9 cellular contexts compared by ENCODE assay signal in the genomic region with DNA sequence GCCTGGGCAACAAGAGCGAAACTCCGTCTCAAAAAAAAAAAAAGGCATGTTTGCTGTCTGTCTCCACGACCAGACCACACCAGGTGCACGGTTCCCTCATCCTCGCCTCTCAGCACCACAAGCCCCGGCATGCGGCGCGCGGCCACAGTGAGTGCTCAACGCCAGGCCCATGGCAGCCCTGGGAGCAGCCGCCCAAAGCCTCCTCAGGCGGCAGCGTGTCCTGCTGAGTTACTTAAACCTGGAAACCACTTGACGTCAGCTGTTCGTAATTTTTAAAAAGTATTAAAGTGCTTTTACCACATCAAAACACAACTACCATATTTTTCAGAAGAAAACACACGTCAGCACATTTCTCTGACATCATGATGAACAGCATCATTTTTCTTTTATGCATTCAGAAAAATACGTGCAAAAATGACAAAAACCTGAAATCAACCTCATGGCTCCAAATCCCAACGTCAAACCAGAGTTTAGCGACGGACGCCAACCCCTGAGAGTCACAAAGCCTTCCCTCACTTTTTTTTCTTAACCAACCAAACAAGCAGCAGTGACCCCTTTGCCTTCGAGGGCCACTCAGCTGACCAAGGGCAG. TPM values are rescaled to one million over a fixed set of nuclear protein-coding genes. Genes with fewer than 3 reads are reported as not detected.
DNase-seq lines count a peak whose midpoint lies in the region; ATAC-seq, FAIRE-seq and TF ChIP-seq lines count a peak whose summit lies in the region.
"Had no signal": no experiment of that assay in that cellular context is flagged by ENCODE, and none has a peak within 500 bp of the region (broad histone marks: within the 10 kb centered on the region; RNA-seq: fewer than 3 reads in every experiment).

No MANE protein-coding gene starts in this region.

- no peak for TF ChIP-seq CTCF in bronchial epithelial cell (IDR thresholded peaks at IDR 0.05; ENCODE audit: insufficient read depth, low read length, severe bottlenecking)
- TF ChIP-seq CTCF in neural crest cell (conservative IDR thresholded peaks at IDR 0.05), result no peak

- DNase-seq in COLO668 (lab: John Stamatoyannopoulos, UW; ENCODE audit: unreplicated experiment) (peak; percentile 19), NCI-H2107 (lab: John Stamatoyannopoulos, UW) (peak; percentile 56), bronchial epithelial cell (ENCODE audit: low read depth) (peak; percentile 84), neural crest cell (ENCODE audit: low read depth, low spot score) (no peak), HT-29 (ENCODE audit: low spot score) (no peak), NCI-H69 (lab: John Stamatoyannopoulos, UW) (no peak)

- H3K36me3 Mint-ChIP-seq in neural crest cell (ENCODE audit: low read depth), result no peaks in the 10 kb centered on the region

- peak overlapping the region; percentile 22 for H3K4me3 ChIP-seq in bronchial epithelial cell (ENCODE audit: low read depth, low read length)
- H3K4me3 ChIP-seq: lung had no signal

- no peak for FAIRE-seq in bronchial epithelial cell (lab: Jason Lieb, UNC)

- H3K9me3 Mint-ChIP-seq in neural crest cell, result no peaks in the 10 kb centered on the region

- H3K27me3 Mint-ChIP-seq in neural crest cell (ENCODE audit: low read depth), result no peaks in the 10 kb centered on the region

- peaks cover 11% of the 10 kb centered on the region for H3K36me3 ChIP-seq in bronchial epithelial cell (ENCODE audit: control insufficient read depth, insufficient read depth, low read length)

- ATAC-seq in HG03354 (IDR thresholded peaks at IDR 0.05; ENCODE audit: poor library complexity, severe bottlenecking, unreplicated experiment) (no peak), HG02884 (IDR thresholded peaks at IDR 0.05; ENCODE audit: unreplicated experiment) (no peak)

- H3K27me3 ChIP-seq in bronchial epithelial cell (ENCODE audit: control insufficient read depth, insufficient read depth, low read length), result no peaks in the 10 kb centered on the region

- H3K4me3 Mint-ChIP-seq in neural crest cell, result peak overlapping the region; percentile 92

- no peak overlapping the region for H3K27ac Mint-ChIP-seq in neural crest cell (ENCODE audit: unreplicated experiment)

- peaks cover 39% of the 10 kb centered on the region for H3K4me1 Mint-ChIP-seq in neural crest cell

RNA-seq across cellular contexts. Expression of a gene that starts 2.1 kb away (rescaled TPM):
- total RNA-seq in bronchial epithelial cell, result 23.4 and 26.9 TPM in 2 replicates
- 60.9 and 67.0 TPM in 2 replicates for total RNA-seq in neural crest cell
- total RNA-seq in HT-29 (2014; rRNA removed; shearing (Covaris generic)), result 77.8 and 139 TPM in 2 replicates

RNA-seq across cellular contexts. Expression of a gene that starts 2.7 kb away (rescaled TPM):
- total RNA-seq in bronchial epithelial cell (9.0 and 28.8 TPM in 2 replicates), neural crest cell (19.9 and 26.8 TPM in 2 replicates)
- total RNA-seq in HT-29 (2014; rRNA removed; shearing (Covaris generic)), result 73.6 and 76.8 TPM in 2 replicates

RNA-seq across cellular contexts. Expression of a gene that starts 13.1 kb away (rescaled TPM):
- total RNA-seq in bronchial epithelial cell, result 105 and 169 TPM in 2 replicates
- 2.6 and 3.9 TPM in 2 replicates for total RNA-seq in neural crest cell
- total RNA-seq in HT-29 (2014; rRNA removed; shearing (Covaris generic)), result 473 and 503 TPM in 2 replicates

RNA-seq across cellular contexts. Expression of a gene that starts 54.3 kb away (rescaled TPM):
- total RNA-seq in bronchial epithelial cell (251 and 253 TPM in 2 replicates), neural crest cell (154 and 163 TPM in 2 replicates)
- total RNA-seq in HT-29 (2014; rRNA removed; shearing (Covaris generic)), result 669 and 686 TPM in 2 replicates

RNA-seq across cellular contexts. Expression of a gene that starts 55.9 kb away (rescaled TPM):
- total RNA-seq in bronchial epithelial cell (0.13 TPM in 1 of 2 replicates, not detected in the other), neural crest cell (0.30 and 0.63 TPM in 2 replicates)
- total RNA-seq in HT-29 (2014; rRNA removed; shearing (Covaris generic)), result 0.34 and 0.92 TPM in 2 replicates

Comparison
In these comparisons a context has a peak if more than half of its experiments do, and no peak if none do; other contexts are left out.
1. DNase-seq: peak in COLO668 (single experiment), NCI-H2107 (single experiment) and bronchial epithelial cell (single experiment); none in neural crest cell (single experiment), HT-29 (single experiment) and NCI-H69 (single experiment).
2. RNA of a gene that starts 13.1 kb away (total RNA-seq): 473 to 503 TPM in HT-29 and 105 to 169 TPM in bronchial epithelial cell; 2.6 to 3.9 TPM in neural crest cell; every median in the first group is over 10 times any median in the second.